20 cellular contexts compared by ENCODE assay signal in genomic region chr7:104936546-104936945, GRCh38.
DNase-seq lines count a peak whose midpoint lies in the region; TF ChIP-seq lines count a peak whose summit lies in the region.
"Had no signal": no experiment of that assay in that cellular context is flagged by ENCODE, and none has a peak within 500 bp of the region (broad histone marks: within the 10 kb centered on the region; RNA-seq: fewer than 3 reads in every experiment).

No MANE protein-coding gene starts in this region.

- no peaks in the 10 kb centered on the region for H3K9me3 Mint-ChIP-seq in dendritic cell treated with granulocyte-macrophage colony-stimulating factor and Interleukin-4, amounts not matched to agents 40 ng/mL and 50 ng/mL, for 4 days
- H3K9me3 Mint-ChIP-seq in nephron progenitor cell = peaks cover 13% of the 10 kb centered on the region
- H3K9me3 Mint-ChIP-seq: CD4-positive, alpha-beta T cell had no signal

- intact Hi-C loops in dendritic cell treated with granulocyte-macrophage colony-stimulating factor and Interleukin-4, amounts not matched to agents 40 ng/mL and 50 ng/mL, for 4 days (cut with micrococcal nuclease) = no loop called here
- intact Hi-C loops in sigmoid colon (cut with DNase I) = no loop called here

- no peaks in the 10 kb centered on the region for H3K79me2 ChIP-seq in MM.1S (ENCODE audit: low read length)

- no peak for TF ChIP-seq CTCF in MM.1S (IDR thresholded peaks at IDR 0.05; ENCODE audit: low read length)
- TF ChIP-seq CTCF in nephron progenitor cell (IDR thresholded peaks at IDR 0.05) = no peak
- TF ChIP-seq CTCF in sigmoid colon (IDR thresholded peaks at IDR 0.05) = no peak

- no peaks in the 10 kb centered on the region for H3K36me3 ChIP-seq in MM.1S (replicated peaks; ENCODE audit: insufficient read depth, low read length)
- H3K36me3 ChIP-seq in sigmoid colon = no peaks in the 10 kb centered on the region

- H3K4me3 Mint-ChIP-seq in dendritic cell treated with granulocyte-macrophage colony-stimulating factor and Interleukin-4, amounts not matched to agents 40 ng/mL and 50 ng/mL, for 4 days = no peak overlapping the region
- H3K4me3 Mint-ChIP-seq in nephron progenitor cell = no peak overlapping the region
- H3K4me3 Mint-ChIP-seq: CD4-positive, alpha-beta T cell had no signal

- no peaks in the 10 kb centered on the region for H3K9me3 ChIP-seq in MM.1S (replicated peaks; ENCODE audit: insufficient read depth, low read length)
- H3K9me3 ChIP-seq in sigmoid colon = no peaks in the 10 kb centered on the region
- H3K9me3 ChIP-seq: Caco-2, SK-N-SH had no signal

- 85 to 91% methylated on average over 8 of the region's 8 CpGs for whole genome bisulfite sequencing in sigmoid colon, 2 donors

- no peaks in the 10 kb centered on the region for H4K20me1 ChIP-seq in MM.1S (ENCODE audit: insufficient read depth, low read length)

- H3F3A ChIP-seq in MM.1S (ENCODE audit: insufficient read depth, low read length) = peaks cover 32% of the 10 kb centered on the region

- H3K9ac ChIP-seq in MM.1S (ENCODE audit: low read length) = peak overlapping the region; percentile 48
- H3K9ac ChIP-seq: SK-N-SH had no signal

- peak; percentile 73 for DNase-seq in MM.1S
- DNase-seq in nephron progenitor cell = no peak
- DNase-seq in sigmoid colon = no peak
- no peak for DNase-seq in NCI-H524 treated with DMSO at 0.1 percent for 48 hours (lab: John Stamatoyannopoulos, UW)
- DNase-seq in DMS79 (lab: John Stamatoyannopoulos, UW) = no peak
- no peak for DNase-seq in stimulated activated CD4-positive, alpha-beta T cell treated with anti-CD3 and anti-CD28 coated beads, Interleukin-15, amount 100 ng/mL, for 24 hours
- DNase-seq: ACHN; AML-193; Caco-2; CD4-positive, alpha-beta T cell; DMS153; EL; GOT3; NCI-H1105 treated with DMSO at 0.1 percent for 48 hours; NCI-H1694 treated with DMSO at 0.1 percent for 48 hours; NCI-H748 treated with DMSO at 0.1 percent for 48 hours; SHP77 treated with DMSO at 0.1 percent for 48 hours; SK-N-SH had no signal

- H3K27me3 ChIP-seq in MM.1S (replicated peaks; ENCODE audit: insufficient read depth, low read length) (no peaks in the 10 kb centered on the region), sigmoid colon (no peaks in the 10 kb centered on the region)

- no peaks in the 10 kb centered on the region for H3K9me2 ChIP-seq in MM.1S (replicated peaks; ENCODE audit: insufficient read depth, low read length)
- H3K9me2 ChIP-seq: SK-N-SH had no signal

- TF ChIP-seq POLR2A in sigmoid colon (IDR thresholded peaks at IDR 0.05) = no peak

- H3K4me3 ChIP-seq in MM.1S (ENCODE audit: low read length) (no peak overlapping the region), sigmoid colon (no peak overlapping the region)
- H3K4me3 ChIP-seq: K562 had no signal

- peaks cover 40% of the 10 kb centered on the region for H3K4me1 Mint-ChIP-seq in dendritic cell treated with granulocyte-macrophage colony-stimulating factor and Interleukin-4, amounts not matched to agents 40 ng/mL and 50 ng/mL, for 4 days (ENCODE audit: low read depth)
- peaks cover 70% of the 10 kb centered on the region for H3K4me1 Mint-ChIP-seq in nephron progenitor cell

- H3K4me2 ChIP-seq in MM.1S (ENCODE audit: low read depth, low read length) = peak overlapping the region; percentile 35
- H3K4me2 ChIP-seq: SK-N-SH had no signal

- H3K27ac ChIP-seq in MM.1S (ENCODE audit: low read length) (peak overlapping the region; percentile 97), sigmoid colon (peak overlapping the region in 1 of 4 donors; percentile 14)

- H2AFZ ChIP-seq in MM.1S (ENCODE audit: low read length) = peak overlapping the region; percentile 43

- H3K4me1 ChIP-seq in MM.1S (ENCODE audit: low read length) (peaks cover 57% of the 10 kb centered on the region), sigmoid colon (no peaks in the 10 kb centered on the region)
- H3K4me1 ChIP-seq: Caco-2 had no signal

- no peaks in the 10 kb centered on the region for H3K27me3 Mint-ChIP-seq in dendritic cell treated with granulocyte-macrophage colony-stimulating factor and Interleukin-4, amounts not matched to agents 40 ng/mL and 50 ng/mL, for 4 days
- H3K27me3 Mint-ChIP-seq in nephron progenitor cell (ENCODE audit: low read depth, poor library complexity) = peaks cover 3% of the 10 kb centered on the region
- H3K27me3 Mint-ChIP-seq: CD4-positive, alpha-beta T cell had no signal

- TF ChIP-seq EP300 in sigmoid colon (IDR thresholded peaks at IDR 0.05) = no peak

- peaks cover 10% of the 10 kb centered on the region for H3K36me3 Mint-ChIP-seq in dendritic cell treated with granulocyte-macrophage colony-stimulating factor and Interleukin-4, amounts not matched to agents 40 ng/mL and 50 ng/mL, for 4 days (ENCODE audit: low read depth)
- peaks cover 6% of the 10 kb centered on the region for H3K36me3 Mint-ChIP-seq in nephron progenitor cell (ENCODE audit: low read depth)

- peak overlapping the region; percentile 16 for H3K27ac Mint-ChIP-seq in dendritic cell treated with granulocyte-macrophage colony-stimulating factor and Interleukin-4, amounts not matched to agents 40 ng/mL and 50 ng/mL, for 4 days
- peak overlapping the region; percentile 66 for H3K27ac Mint-ChIP-seq in nephron progenitor cell
- H3K27ac Mint-ChIP-seq: CD4-positive, alpha-beta T cell had no signal
